ENCODE assay signal across 16 cellular contexts in genomic region chr4:36323801-36324419, GRCh38. TPM values are rescaled to one million over a fixed set of nuclear protein-coding genes. Genes with fewer than 3 reads are reported as not detected.
A peak's percentile ranks its signal among the peaks of the same experiment; 100 is the strongest.
DNase-seq lines count a peak whose midpoint lies in the region; ATAC-seq and TF ChIP-seq lines count a peak whose summit lies in the region.
"Had no signal": no experiment of that assay in that cellular context is flagged by ENCODE, and none has a peak within 500 bp of the region (broad histone marks: within the 10 kb centered on the region; RNA-seq: fewer than 3 reads in every experiment).

No MANE protein-coding gene starts in this region.

- H3K9me3 ChIP-seq in hepatocyte (ENCODE audit: low read depth), result no peaks in the 10 kb centered on the region
- H3K9me3 ChIP-seq: ascending aorta had no signal

- H3K27ac ChIP-seq in hepatocyte, result no peak overlapping the region
- H3K27ac ChIP-seq: ascending aorta had no signal

- peak in 1 of 2 donors; percentile 11 for ATAC-seq in activated naive CD4-positive, alpha-beta T cell treated with anti-CD3 and anti-CD28 coated beads, Interleukin-2, amount 50 U/mL, for 72 hours
- no peak for ATAC-seq in stimulated activated memory B cell treated with anti-CD40 and anti-IgM and Interleukin-4, amounts not matched to agents 10 μg/mL and 1 μg/mL and 100 μg/mL, for 72 hours
- ATAC-seq: Right ventricle myocardium inferior had no signal

- no peaks in the 10 kb centered on the region for H3K9me2 ChIP-seq in hepatocyte (replicated peaks; ENCODE audit: insufficient read depth)

- WGBS in hepatocyte (ENCODE audit: low lambda C conversion rate, missing lambda C conversion rate), result 58% methylated on average over 2 of the region's 2 CpGs

- no peak overlapping the region for H2AFZ ChIP-seq in hepatocyte

- no peak overlapping the region for H3K4me3 Mint-ChIP-seq in activated naive CD4-positive, alpha-beta T cell treated with anti-CD3 and anti-CD28 coated beads for 36 hours
- H3K4me3 Mint-ChIP-seq in stimulated activated memory B cell treated with anti-CD40 and anti-IgM and Interleukin-4, amounts not matched to agents 10 μg/mL and 1 μg/mL and 100 μg/mL, for 72 hours, result peak overlapping the region; percentile 4
- H3K4me3 Mint-ChIP-seq in type B pancreatic cell, result no peak overlapping the region

- H3K27me3 Mint-ChIP-seq in activated naive CD4-positive, alpha-beta T cell treated with anti-CD3 and anti-CD28 coated beads for 36 hours (ENCODE audit: low read depth), result no peaks in the 10 kb centered on the region
- no peaks in the 10 kb centered on the region for H3K27me3 Mint-ChIP-seq in stimulated activated memory B cell treated with anti-CD40 and anti-IgM and Interleukin-4, amounts not matched to agents 10 μg/mL and 1 μg/mL and 100 μg/mL, for 72 hours
- no peaks in the 10 kb centered on the region for H3K27me3 Mint-ChIP-seq in type B pancreatic cell

- intact Hi-C loops in activated naive CD4-positive, alpha-beta T cell treated with anti-CD3 and anti-CD28 coated beads for 36 hours (cut with micrococcal nuclease), result loop anchor here (1.0 to 10.0 kb wide), 15 partner anchors 8 to 1991 kb away; partner anchors contain the start of genes ARAP2, PGM2 and TBC1D1

- no peaks in the 10 kb centered on the region for H3K79me2 ChIP-seq in hepatocyte

- peak overlapping the region; percentile 92 for H3K27ac Mint-ChIP-seq in activated naive CD4-positive, alpha-beta T cell treated with anti-CD3 and anti-CD28 coated beads for 36 hours
- H3K27ac Mint-ChIP-seq in activated naive CD4-positive, alpha-beta T cell treated with anti-CD3 and anti-CD28 coated beads, Interleukin-2, amount 50 U/mL, for 72 hours, result peak overlapping the region; percentile 88 to 98
- H3K27ac Mint-ChIP-seq in stimulated activated memory B cell treated with anti-CD40 and anti-IgM and Interleukin-4, amounts not matched to agents 10 μg/mL and 1 μg/mL and 100 μg/mL, for 72 hours, result peak overlapping the region; percentile 75
- no peak overlapping the region for H3K27ac Mint-ChIP-seq in type B pancreatic cell

- TF ChIP-seq CTCF in hepatocyte (IDR thresholded peaks at IDR 0.05; ENCODE audit: poor library complexity) (no peak), type B pancreatic cell (conservative IDR thresholded peaks at IDR 0.05) (no peak)

- no peaks in the 10 kb centered on the region for H3K4me1 ChIP-seq in hepatocyte (ENCODE audit: insufficient read depth)
- H3K4me1 ChIP-seq: ascending aorta had no signal

- DNase-seq in activated naive CD4-positive, alpha-beta T cell treated with anti-CD3 and anti-CD28 coated beads for 36 hours, result no peak
- DNase-seq in activated naive CD4-positive, alpha-beta T cell (lab: John Stamatoyannopoulos, UW), result no peak
- peak; percentile 82 for DNase-seq in OCI-M1 (lab: John Stamatoyannopoulos, UW)
- DNase-seq in activated naive CD4-positive, alpha-beta T cell treated with anti-CD3 and anti-CD28 coated beads, Interleukin-2, amount 50 U/mL, for 72 hours (ENCODE audit: low spot score in 2 of 2), result no peak
- DNase-seq in hepatocyte (ENCODE audit: low spot score), result no peak
- DNase-seq in type B pancreatic cell (ENCODE audit: extremely low spot score, unreplicated experiment), result no peak
- DNase-seq in NCI-H1092 (lab: John Stamatoyannopoulos, UW), result no peak
- DNase-seq: DMS 273 treated with DMSO at 0.1 percent for 48 hours; erythroblast; mesendoderm; NCI-H2081; stimulated activated CD8-positive, alpha-beta memory T cell treated with anti-CD3 and anti-CD28 coated beads, Interleukin-4, amount 100 ng/mL, for 48 hours had no signal

- no peak overlapping the region for H3K4me2 ChIP-seq in hepatocyte

- peaks cover 70% of the 10 kb centered on the region for H3K4me1 Mint-ChIP-seq in activated naive CD4-positive, alpha-beta T cell treated with anti-CD3 and anti-CD28 coated beads for 36 hours (ENCODE audit: low read depth)
- H3K4me1 Mint-ChIP-seq in stimulated activated memory B cell treated with anti-CD40 and anti-IgM and Interleukin-4, amounts not matched to agents 10 μg/mL and 1 μg/mL and 100 μg/mL, for 72 hours, result peaks cover 82% of the 10 kb centered on the region
- H3K4me1 Mint-ChIP-seq in type B pancreatic cell (ENCODE audit: unreplicated experiment), result no peaks in the 10 kb centered on the region

- CTCF ChIA-PET in activated naive CD4-positive, alpha-beta T cell treated with anti-CD3 and anti-CD28 coated beads for 36 hours (lab: Charles Lee), result interaction anchor here (0.8 kb wide), 1 partner anchor 76 kb away, joined by 3 read pairs; no protein-coding TSS in a partner anchor

- H4K20me1 ChIP-seq in hepatocyte (ENCODE audit: insufficient read depth, poor library complexity, severe bottlenecking), result no peaks in the 10 kb centered on the region

- H3K9me3 Mint-ChIP-seq in activated naive CD4-positive, alpha-beta T cell treated with anti-CD3 and anti-CD28 coated beads for 36 hours, result peaks cover under 1% of the 10 kb centered on the region
- peaks cover 0 to 14% of the 10 kb centered on the region in 2 donors for H3K9me3 Mint-ChIP-seq in activated naive CD4-positive, alpha-beta T cell treated with anti-CD3 and anti-CD28 coated beads, Interleukin-2, amount 50 U/mL, for 72 hours
- H3K9me3 Mint-ChIP-seq in stimulated activated memory B cell treated with anti-CD40 and anti-IgM and Interleukin-4, amounts not matched to agents 10 μg/mL and 1 μg/mL and 100 μg/mL, for 72 hours, result no peaks in the 10 kb centered on the region
- H3K9me3 Mint-ChIP-seq in type B pancreatic cell, result no peaks in the 10 kb centered on the region

- H3K36me3 ChIP-seq in hepatocyte (replicated peaks; ENCODE audit: insufficient read depth, low read depth), result no peaks in the 10 kb centered on the region
- H3K36me3 ChIP-seq: ascending aorta had no signal

- no peaks in the 10 kb centered on the region for H3K36me3 Mint-ChIP-seq in activated naive CD4-positive, alpha-beta T cell treated with anti-CD3 and anti-CD28 coated beads for 36 hours (ENCODE audit: low read depth)
- H3K36me3 Mint-ChIP-seq in activated naive CD4-positive, alpha-beta T cell treated with anti-CD3 and anti-CD28 coated beads, Interleukin-2, amount 50 U/mL, for 72 hours, result peaks cover 0 to 7% of the 10 kb centered on the region in 2 donors
- H3K36me3 Mint-ChIP-seq in stimulated activated memory B cell treated with anti-CD40 and anti-IgM and Interleukin-4, amounts not matched to agents 10 μg/mL and 1 μg/mL and 100 μg/mL, for 72 hours, result no peaks in the 10 kb centered on the region
- H3K36me3 Mint-ChIP-seq in type B pancreatic cell, result no peaks in the 10 kb centered on the region

- H3K27me3 ChIP-seq in hepatocyte, result no peaks in the 10 kb centered on the region
- H3K27me3 ChIP-seq: ascending aorta had no signal

- H3K4me3 ChIP-seq in hepatocyte, result no peak overlapping the region
- H3K4me3 ChIP-seq: ascending aorta had no signal

RNA-seq across cellular contexts. Expression of gene DTHD1, which starts 42.5 kb away (rescaled TPM):
- total RNA-seq in activated naive CD4-positive, alpha-beta T cell treated with anti-CD3 and anti-CD28 coated beads for 36 hours, result under 1 TPM; 0.17 to 0.25 TPM
- 1 to 10 TPM in 1 of 2 donors, under 1 TPM in 1; 0.20 to 3.6 TPM for total RNA-seq in activated naive CD4-positive, alpha-beta T cell treated with anti-CD3 and anti-CD28 coated beads, Interleukin-2, amount 50 U/mL, for 72 hours
- total RNA-seq in hepatocyte (0.12 TPM in 1 of 2 replicates, not detected in the other), type B pancreatic cell (ENCODE audit: low replicate concordance) (0.14 TPM in 1 of 2 replicates, not detected in the other)
- not detected in 2 replicates for polyA plus RNA-seq in hepatocyte
- total RNA-seq: ascending aorta, glomerular endothelial cell, Right ventricle myocardium inferior had no signal
